Comparison of ENCODE assay signal across 2 cellular contexts in the genomic region with DNA sequence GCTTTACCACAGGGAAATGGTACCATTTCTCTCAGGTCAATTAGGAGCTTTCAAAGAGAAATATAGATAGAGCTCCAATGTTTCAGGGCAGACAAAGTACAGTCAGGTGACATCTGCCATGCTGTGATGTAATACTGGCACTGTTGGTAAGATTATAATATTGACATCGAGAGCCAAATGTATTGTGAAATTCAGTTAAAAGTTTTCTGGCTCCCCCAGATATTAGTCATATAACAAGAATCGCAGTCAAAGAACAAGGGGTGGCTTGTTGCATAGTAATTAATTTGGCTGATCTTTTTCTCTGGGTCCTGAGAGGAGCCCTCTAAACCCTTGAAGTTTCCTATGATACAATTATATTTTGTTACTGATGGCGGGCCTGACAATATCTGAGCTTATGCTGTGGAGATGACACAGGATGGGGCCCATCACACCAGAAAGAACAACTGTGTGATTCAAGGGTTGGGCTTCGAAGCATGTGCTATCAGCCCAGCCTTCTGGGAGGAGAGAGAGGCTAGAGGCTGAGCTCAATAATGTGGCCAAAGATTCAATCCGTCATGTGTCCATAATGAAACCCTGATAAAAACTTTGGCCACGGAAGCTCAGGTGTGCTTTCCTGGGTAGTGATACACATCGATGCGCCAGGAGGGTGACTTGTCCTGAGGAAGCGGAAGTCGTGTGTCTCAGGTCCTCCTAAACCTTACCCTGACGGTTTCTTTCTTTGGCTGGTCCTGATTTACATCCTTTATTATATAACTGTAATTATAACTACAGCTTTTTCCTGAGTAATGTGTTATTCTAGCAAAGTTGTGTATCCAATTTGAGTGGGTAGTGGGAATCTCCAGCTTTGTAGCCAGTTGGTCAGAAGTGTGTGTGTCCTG. TPM values are rescaled to one million over a fixed set of nuclear protein-coding genes. Genes with fewer than 3 reads are reported as not detected.
"Had no signal": no experiment of that assay in that cellular context is flagged by ENCODE, and none has a peak within 500 bp of the region (broad histone marks: within the 10 kb centered on the region; RNA-seq: fewer than 3 reads in every experiment).

No MANE protein-coding gene starts in this region.

RNA-seq across cellular contexts. Expression of a gene that starts 48.7 kb away (rescaled TPM):
- total RNA-seq: glomerular endothelial cell, WTC11 had no signal
